ENCODE assay signal across 8 cellular contexts in the genomic region with DNA sequence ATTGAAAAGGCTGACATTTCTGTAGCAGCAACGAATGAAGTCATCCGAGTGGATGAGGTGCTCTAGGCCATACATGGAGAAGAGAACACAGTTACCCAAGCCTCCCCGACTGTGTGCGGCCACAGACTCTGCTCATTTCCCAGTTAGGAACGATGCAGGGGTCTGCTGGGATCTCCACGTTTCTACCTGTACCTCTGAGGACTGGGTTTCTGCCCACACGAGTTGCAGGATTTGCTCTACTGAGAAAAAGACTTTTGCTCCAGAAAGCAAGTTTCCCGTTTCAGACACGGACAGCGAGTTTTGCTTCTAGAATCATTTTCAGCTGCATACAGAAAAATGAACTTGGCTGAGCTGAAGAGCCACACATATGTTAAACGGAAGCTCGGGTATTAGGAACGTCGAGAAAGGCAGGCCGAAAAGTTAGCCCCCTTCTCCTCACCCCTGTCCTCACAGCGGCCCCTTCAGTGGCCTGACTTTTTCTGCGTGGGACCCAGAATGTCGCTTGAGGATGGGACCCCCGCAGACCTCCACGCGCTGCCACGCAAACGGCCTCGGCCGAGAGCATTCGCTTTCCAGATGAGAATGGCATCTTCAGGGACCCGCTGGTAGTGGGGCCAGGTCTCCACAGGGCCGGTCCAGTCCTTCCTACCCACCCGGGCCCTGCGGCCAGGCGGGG. TPM values are rescaled to one million over a fixed set of nuclear protein-coding genes. Genes with fewer than 3 reads are reported as not detected.
DNase-seq lines count a peak whose midpoint lies in the region; ATAC-seq, FAIRE-seq and TF ChIP-seq lines count a peak whose summit lies in the region.

No MANE protein-coding gene starts in this region.

- DNase-seq in AG04449 (ENCODE audit: low read depth, low spot score): no peak
- DNase-seq in HCT116 (ENCODE audit: low read depth, low spot score): no peak
- no peak for DNase-seq in GM12878 (ENCODE audit: low read depth, low spot score)
- peak; percentile 29 to 71 for DNase-seq in suprapubic skin (ENCODE audit: low spot score in 2 of 2)
- DNase-seq in epidermal melanocyte (ENCODE audit: insufficient read length, low spot score): no peak
- DNase-seq in NCI-H146 (lab: John Stamatoyannopoulos, UW): no peak

- CTCF ChIA-PET in AG04449 (lab: Yijun Ruan, JAX) (interaction anchor here (1.0 kb wide), 1 partner anchor 257 kb away, joined by 3 read pairs; no protein-coding TSS in a partner anchor), HCT116 (lab: Charles Lee) (interaction anchor here (1.0 kb wide), 1 partner anchor 9 kb away, joined by 4 read pairs; no protein-coding TSS in a partner anchor), GM12878 (lab: Yijun Ruan, JAX) (no interaction called here)

- intact Hi-C loops in HCT116 (cut with micrococcal nuclease) (no loop called here), GM12878 (cut with micrococcal nuclease; ENCODE audit: unreplicated experiment) (loop anchor here (1.0 to 10.0 kb wide), 2 partner anchors 34 to 93 kb away; partner anchors contain the start of gene PPP4R1)

- H3K9ac ChIP-seq in HCT116 (ENCODE audit: low read length): peak overlapping the region; percentile 84
- H3K9ac ChIP-seq in GM12878 (ENCODE audit: control insufficient read depth, insufficient read depth, low read length): peak overlapping the region; percentile 2; the same call in 1 of the 2 replicates

- ATAC-seq in HCT116 (no peak), GM12878 (no peak), HG03442 (IDR thresholded peaks at IDR 0.05; ENCODE audit: unreplicated experiment) (no peak)

- peak overlapping the region; percentile 59 for H2AFZ ChIP-seq in HCT116 (ENCODE audit: low read depth, low read length, poor library complexity, severe bottlenecking)
- H2AFZ ChIP-seq in GM12878 (ENCODE audit: control insufficient read depth, low read depth, low read length): peak overlapping the region; percentile 41

- POLR2A ChIA-PET in AG04449 (lab: Yijun Ruan, JAX) (interaction anchor here (0.6 to 1.0 kb wide), 4 partner anchors 10 to 206 kb away, joined by 3 read pairs; partner anchors contain the start of gene VAPA), HCT116 (lab: Charles Lee) (no interaction called here), GM12878 (lab: Charles Lee) (no interaction called here)

- H3K79me2 ChIP-seq in HCT116 (ENCODE audit: insufficient read depth, low read length) (peaks cover 5% of the 10 kb centered on the region), GM12878 (ENCODE audit: control insufficient read depth, insufficient read depth, low read length) (peaks cover 4% of the 10 kb centered on the region)

- SMC1A ChIA-PET in GM12878 (lab: Charles Lee; ENCODE audit: uncharacterized antibody, unreplicated experiment): interaction anchor here (0.6 to 0.7 kb wide), 2 partner anchors 116 to 169 kb away, joined by 3 read pairs; no protein-coding TSS in a partner anchor

- no peaks in the 10 kb centered on the region for H3K36me3 ChIP-seq in HCT116 (ENCODE audit: control insufficient read depth in 1 of 2, insufficient read depth in 2 of 2, low read length in 2 of 2)
- no peaks in the 10 kb centered on the region for H3K36me3 ChIP-seq in GM12878 (ENCODE audit: control insufficient read depth in 2 of 2, insufficient read depth in 2 of 2, low read length in 1 of 2)
- H3K36me3 ChIP-seq in suprapubic skin: no peaks in the 10 kb centered on the region

- FAIRE-seq in GM12878 (lab: Jason Lieb, UNC): no peak

- H3K27ac ChIP-seq in HCT116 (ENCODE audit: low read depth, low read length) (peak overlapping the region; percentile 63; the same call in 1 of the 2 replicates), GM12878 (ENCODE audit: control insufficient read depth, insufficient read depth) (no peak overlapping the region), layer of hippocampus (ENCODE audit: low read depth, low read length) (peak overlapping the region; percentile 94), suprapubic skin (peak overlapping the region; percentile 88)

- TF ChIP-seq RAD21 in HCT116 (IDR thresholded peaks at IDR 0.05; ENCODE audit: low read depth): no peak
- no peak for TF ChIP-seq RAD21 in GM12878 (IDR thresholded peaks at IDR 0.05; ENCODE audit: insufficient read depth, low read depth, low read length)

- TF ChIP-seq EP300 in GM12878 (IDR thresholded peaks at IDR 0.05; ENCODE audit: borderline replicate concordance in 1 of 2, control insufficient read depth in 1 of 2, low read depth in 2 of 2, low read length in 2 of 2): no peak
- TF ChIP-seq EP300 in suprapubic skin (IDR thresholded peaks at IDR 0.05): no peak

- TF ChIP-seq CTCF in AG04449 (IDR thresholded peaks at IDR 0.05; ENCODE audit: insufficient read depth, low read length, missing control alignments) (no peak), HCT116 (IDR thresholded peaks at IDR 0.05 in 2 of 3, conservative IDR thresholded peaks at IDR 0.05 in 1 of 3; ENCODE audit: borderline replicate concordance in 1 of 3, insufficient read depth in 1 of 3, low read depth in 2 of 3, low read length in 2 of 3) (no peak), GM12878 (IDR thresholded peaks at IDR 0.05 in 2 of 3, conservative IDR thresholded peaks at IDR 0.05 in 1 of 3; ENCODE audit: control insufficient read depth in 2 of 3, extremely low read depth in 1 of 3, insufficient read depth in 1 of 3, low read depth in 3 of 3, low read length in 3 of 3) (no peak), suprapubic skin (IDR thresholded peaks at IDR 0.05) (no peak)

- H3K4me2 ChIP-seq in HCT116 (ENCODE audit: low read length) (peak overlapping the region; percentile 92), GM12878 (ENCODE audit: control insufficient read depth, insufficient read depth) (peak overlapping the region; percentile 85)

- no peaks in the 10 kb centered on the region for H3K9me2 ChIP-seq in HCT116 (ENCODE audit: insufficient read depth)

- H3K4me1 ChIP-seq in HCT116 (ENCODE audit: control insufficient read depth in 1 of 2, insufficient read depth in 2 of 2, low read length in 2 of 2): peaks cover 27 to 56% of the 10 kb centered on the region in 2 experiments
- H3K4me1 ChIP-seq in GM12878 (ENCODE audit: control insufficient read depth, insufficient read depth, low read length): peaks cover 46% of the 10 kb centered on the region
- H3K4me1 ChIP-seq in suprapubic skin: peaks cover 15% of the 10 kb centered on the region

- H4K20me1 ChIP-seq in HCT116 (ENCODE audit: insufficient read depth) (no peaks in the 10 kb centered on the region), GM12878 (ENCODE audit: control insufficient read depth, insufficient read depth) (no peaks in the 10 kb centered on the region)

- H3K9me3 ChIP-seq in HCT116 (ENCODE audit: control insufficient read depth in 1 of 2, insufficient read depth in 1 of 2, low read depth in 1 of 2, low read length in 2 of 2): no peaks in the 10 kb centered on the region
- no peaks in the 10 kb centered on the region; the same call in 2 of the 3 replicates for H3K9me3 ChIP-seq in GM12878 (replicated peaks; ENCODE audit: control insufficient read depth, insufficient read depth, low read length)
- no peaks in the 10 kb centered on the region for H3K9me3 ChIP-seq in suprapubic skin

- in situ Hi-C loops in GM12878 (cut with MboI): no loop called here

- RAD21 ChIA-PET in HCT116 (lab: Charles Lee; ENCODE audit: low non-redundant PET in 1 of 2, low total read pairs in 2 of 2, uncharacterized antibody in 2 of 2, unreplicated experiment in 2 of 2): no interaction called here
- RAD21 ChIA-PET in GM12878 (lab: Charles Lee; ENCODE audit: unreplicated experiment): no interaction called here

- TF ChIP-seq POLR2A in HCT116 (IDR thresholded peaks at IDR 0.05; ENCODE audit: borderline replicate concordance, extremely low read depth, insufficient read depth, insufficient read length) (no peak), GM12878 (IDR thresholded peaks at IDR 0.05; ENCODE audit: low read depth, low read length) (no peak), suprapubic skin (IDR thresholded peaks at IDR 0.05) (no peak)

- BruUV-seq in HCT116 (replicated peaks; lab: Mats Ljungman, UMichigan): no TSS peak
- no TSS peak for BruUV-seq in GM12878 (replicated peaks; lab: Mats Ljungman, UMichigan)

- H3K4me3 ChIP-seq in AG04449 (ENCODE audit: low read depth, low read length) (peak overlapping the region; percentile 72), HCT116 (replicated peaks in 1 of 2; ENCODE audit: low read depth in 1 of 2, low read length in 2 of 2) (peak overlapping the region; percentile 35 to 77), GM12878 (peak overlapping the region; percentile 58; the same call in 1 of the 2 replicates), suprapubic skin (peak overlapping the region; percentile 85)

- 20% methylated on average over 28 of the region's 31 CpGs for WGBS in GM12878 (ENCODE audit: insufficient coverage, insufficient replicate concordance, low lambda C conversion rate, missing lambda C conversion rate)
- 26% methylated on average over 25 of the region's 31 CpGs for WGBS in suprapubic skin

- no peaks in the 10 kb centered on the region for H3K27me3 ChIP-seq in HCT116 (ENCODE audit: insufficient read depth, low read length)
- peaks cover 2 to 10% of the 10 kb centered on the region in 2 experiments for H3K27me3 ChIP-seq in GM12878 (replicated peaks in 1 of 2; ENCODE audit: control insufficient read depth in 2 of 2, insufficient read depth in 2 of 2, low read length in 1 of 2)
- H3K27me3 ChIP-seq in layer of hippocampus (ENCODE audit: control insufficient read depth, insufficient read depth, low read length): no peaks in the 10 kb centered on the region
- no peaks in the 10 kb centered on the region for H3K27me3 ChIP-seq in suprapubic skin

TF ChIP-seq in HCT116, 20 proteins besides CTCF, POLR2A, EP300 and RAD21 (continues in another document):
- TF ChIP-seq CEBPB (IDR thresholded peaks at IDR 0.05; ENCODE audit: low read depth): no peak

RNA-seq across cellular contexts. Expression of gene RAB31, which starts 0.6 kb away (rescaled TPM):
- 46.9 TPM for total RNA-seq in HCT116 (2021; ENCODE audit: unreplicated experiment)
- 17.8 and 18.6 TPM in 2 replicates for polyA plus RNA-seq in HCT116 (2012)
- total RNA-seq in GM12878 (2013; cell fraction: nucleolus; rRNA removed): 5.0 and 9.0 TPM in 2 replicates
- 11.6 and 12.0 TPM in 2 replicates for total RNA-seq in GM12878 (2014; rRNA removed)
- 12.7 TPM in 2 replicates for total RNA-seq in GM12878 (2014; rRNA removed; fragmentation: Illumina TruSeq; extraction: Trizol)
- total RNA-seq in GM12878 (2021): 19.4 and 23.3 TPM in 2 replicates
- 5.2 TPM for polyA plus RNA-seq in GM12878 (2011; ENCODE audit: low read depth)
- polyA plus RNA-seq in GM12878 (2011; rRNA removed): 0.62 and 0.80 TPM in 2 replicates
- 0.40 and 1.1 TPM in 2 replicates for polyA plus RNA-seq in GM12878 (2011; cell fraction: cytosol; rRNA removed)
- 0.13 and 1.3 TPM in 2 replicates for polyA plus RNA-seq in GM12878 (2011; cell fraction: nucleus; rRNA removed)
- polyA plus RNA-seq in GM12878 (2012): 7.3 and 9.0 TPM in 2 replicates
- 14.8 and 17.5 TPM in 2 replicates for polyA plus RNA-seq in GM12878 (2014; fragmentation: Illumina TruSeq; extraction: Trizol)
- 1 to 10 TPM; 6.4 to 8.9 TPM for polyA plus RNA-seq in GM12878 (2014; fragmentation: Nextera tagmentation; extraction: Ambion mirVana)
- polyA plus RNA-seq in GM12878 (2014; rRNA removed): 8.9 and 9.2 TPM in 2 replicates
- 10 to 100 TPM; 18.1 to 21.3 TPM for polyA plus RNA-seq in GM12878 (2016; fragmentation: Nextera tagmentation; extraction: Ambion mirVana)
- polyA minus RNA-seq in GM12878 (2011; rRNA and poly(A)+ RNA removed): 0.26 and 3.0 TPM in 2 replicates
- polyA minus RNA-seq in GM12878 (2011; cell fraction: cytosol; rRNA and poly(A)+ RNA removed): 1.7 TPM in 1 of 2 replicates, not detected in the other
- polyA minus RNA-seq in GM12878 (2011; cell fraction: nucleus; rRNA and poly(A)+ RNA removed): 0.60 and 4.4 TPM in 2 replicates
- 10 to 100 TPM in 3 of 4 donors, 1 to 10 TPM in 1; 5.8 to 15.2 (median 11.4) TPM for total RNA-seq in suprapubic skin

Comparison
In these comparisons a context has a peak if more than half of its experiments do, and no peak if none do; other contexts are left out.
1. DNase-seq: peak in suprapubic skin (2 of 2); none in AG04449 (single experiment), HCT116 (single experiment), GM12878 (single experiment), epidermal melanocyte (single experiment) and NCI-H146 (single experiment).
2. Peak in every context shown above with its lines, with median percentiles within 50 percentile points of each other: H3K4me3 ChIP-seq.